Comparison of ENCODE assay signal across 8 cellular contexts in the genomic region with DNA sequence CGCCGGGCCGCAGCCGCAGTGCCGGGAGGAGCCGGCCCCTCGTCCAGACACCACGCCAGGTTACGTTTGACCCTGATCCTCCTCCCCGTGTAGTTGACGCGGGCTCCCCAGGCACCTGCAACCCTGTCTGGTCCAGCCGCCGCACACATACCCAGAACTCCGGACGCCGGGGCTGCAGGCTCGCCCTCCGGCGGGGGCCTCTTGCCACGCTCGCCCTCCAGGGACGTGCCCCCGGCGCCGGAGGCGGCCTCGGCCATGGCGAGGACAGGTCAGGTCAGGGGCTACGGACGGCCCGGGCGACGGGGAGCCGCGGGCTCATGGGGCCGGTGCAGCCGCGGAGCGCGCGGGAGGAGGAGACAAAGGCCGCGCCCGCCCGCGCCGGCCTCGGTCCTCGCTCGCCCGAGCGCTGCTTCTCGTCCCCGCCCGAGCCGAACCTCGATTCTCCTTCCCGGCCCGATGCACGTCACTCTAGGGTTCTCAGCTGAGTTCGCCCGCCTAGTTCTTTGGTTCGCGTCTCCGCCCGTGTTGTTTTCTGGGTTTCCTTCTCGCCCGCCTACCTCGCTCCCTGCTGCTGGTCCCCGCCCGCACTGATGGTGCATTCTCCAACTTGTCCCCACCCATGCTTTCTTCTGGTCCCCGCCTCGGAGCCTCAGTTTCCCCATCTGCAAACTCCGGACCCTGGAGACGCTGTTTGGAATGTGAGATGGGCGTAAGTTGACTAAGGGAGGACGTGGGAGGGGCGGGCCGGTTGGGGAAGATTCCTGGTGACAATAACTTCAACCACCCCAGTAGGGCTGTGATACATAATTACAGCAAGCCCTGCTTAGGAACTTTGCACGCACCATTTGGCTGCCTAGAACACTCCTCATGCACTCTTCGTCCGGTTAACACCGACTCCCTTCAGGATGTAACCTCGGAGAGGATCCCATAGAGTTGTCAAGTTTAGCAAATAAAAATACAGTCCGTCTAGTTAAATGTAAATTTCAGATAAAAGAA. TPM values are rescaled to one million over a fixed set of nuclear protein-coding genes. Genes with fewer than 3 reads are reported as not detected.
A peak's percentile ranks its signal among the peaks of the same experiment; 100 is the strongest.
DNase-seq lines count a peak whose midpoint lies in the region; ATAC-seq and TF ChIP-seq lines count a peak whose summit lies in the region.

A gene with protein sequence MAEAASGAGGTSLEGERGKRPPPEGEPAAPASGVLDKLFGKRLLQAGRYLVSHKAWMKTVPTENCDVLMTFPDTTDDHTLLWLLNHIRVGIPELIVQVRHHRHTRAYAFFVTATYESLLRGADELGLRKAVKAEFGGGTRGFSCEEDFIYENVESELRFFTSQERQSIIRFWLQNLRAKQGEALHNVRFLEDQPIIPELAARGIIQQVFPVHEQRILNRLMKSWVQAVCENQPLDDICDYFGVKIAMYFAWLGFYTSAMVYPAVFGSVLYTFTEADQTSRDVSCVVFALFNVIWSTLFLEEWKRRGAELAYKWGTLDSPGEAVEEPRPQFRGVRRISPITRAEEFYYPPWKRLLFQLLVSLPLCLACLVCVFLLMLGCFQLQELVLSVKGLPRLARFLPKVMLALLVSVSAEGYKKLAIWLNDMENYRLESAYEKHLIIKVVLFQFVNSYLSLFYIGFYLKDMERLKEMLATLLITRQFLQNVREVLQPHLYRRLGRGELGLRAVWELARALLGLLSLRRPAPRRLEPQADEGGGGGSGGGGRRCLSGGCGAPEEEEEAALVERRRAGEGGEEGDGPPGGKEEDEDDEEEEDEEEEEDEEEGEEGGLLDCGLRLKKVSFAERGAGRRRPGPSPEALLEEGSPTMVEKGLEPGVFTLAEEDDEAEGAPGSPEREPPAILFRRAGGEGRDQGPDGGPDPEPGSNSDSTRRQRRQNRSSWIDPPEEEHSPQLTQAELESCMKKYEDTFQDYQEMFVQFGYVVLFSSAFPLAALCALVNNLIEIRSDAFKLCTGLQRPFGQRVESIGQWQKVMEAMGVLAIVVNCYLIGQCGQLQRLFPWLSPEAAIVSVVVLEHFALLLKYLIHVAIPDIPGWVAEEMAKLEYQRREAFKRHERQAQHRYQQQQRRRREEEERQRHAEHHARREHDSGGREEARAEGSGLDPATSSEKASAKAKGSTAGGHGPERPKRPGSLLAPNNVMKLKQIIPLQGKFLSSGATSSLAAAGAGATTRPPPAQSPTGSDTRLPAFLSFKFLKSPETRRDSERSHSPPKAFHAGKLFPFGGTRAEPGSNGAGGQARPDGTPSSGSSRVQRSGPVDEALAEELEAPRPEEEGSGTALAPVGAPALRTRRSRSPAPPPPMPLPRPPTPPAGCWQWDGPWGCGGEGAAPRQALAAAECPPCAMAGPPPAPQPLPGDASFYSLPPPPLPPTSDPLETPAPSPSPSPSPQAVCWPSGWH (minus strand): TSS at position 442 of the 996 bp plus-strand sequence. CDS start 185 bp downstream, at position 257.

- H3K36me3 Mint-ChIP-seq in WTC11 = peaks cover 11% of the 10 kb centered on the region

- TF ChIP-seq CTCF in GM12865 (IDR thresholded peaks at IDR 0.05; ENCODE audit: insufficient read depth, low read depth, low read length, missing control alignments) (no peak), WTC11 (IDR thresholded peaks at IDR 0.05) (no peak)

- peak within 1 kb of the TSS; percentile 62 for H3K27ac ChIP-seq in caudate nucleus (ENCODE audit: low read depth, low read length)

- H3K4me3 ChIP-seq in GM12865 (ENCODE audit: low read depth, low read length) = peak within 1 kb of the TSS; percentile 69

- peaks cover 5% of the 10 kb centered on the region for H3K9me3 Mint-ChIP-seq in WTC11

- DNase-seq in GM12865 (ENCODE audit: low read depth) (peak; percentile 99), NCI-H345 (lab: John Stamatoyannopoulos, UW) (peak; percentile 94), WTC11 (ENCODE audit: low spot score) (peak; percentile 98), caudate nucleus (lab: John Stamatoyannopoulos, UW) (peak in 60 of 61 donors; percentile 71 to 97 (median 92)), inferior parietal cortex (ENCODE audit: extremely low spot score) (peak; percentile 98), smooth muscle cell of the brain vasculature (ENCODE audit: low read depth, low spot score) (peak; percentile 94)

- H3K27me3 Mint-ChIP-seq in WTC11 (ENCODE audit: low read depth) = peaks cover 5% of the 10 kb centered on the region

- H3K27ac Mint-ChIP-seq in WTC11 = no peak within 1 kb of the TSS; the same call in 1 of the 2 replicates

- POLR2A ChIA-PET in WTC11 (lab: Charles Lee) = interaction anchor here (0.6 to 1.9 kb wide), 7 partner anchors 10 to 162 kb away, joined by 3 to 5 read pairs (median 3); a partner anchor contains a TSS

- ATAC-seq in HG03097 (IDR thresholded peaks at IDR 0.05; ENCODE audit: low FRiP score, unreplicated experiment) (peak; percentile 50), WTC11 (peak; percentile 35), HG03469 (IDR thresholded peaks at IDR 0.05; ENCODE audit: unreplicated experiment) (no peak)

- CTCF ChIA-PET in WTC11 (lab: Charles Lee) = interaction anchor here (0.7 to 3.7 kb wide), 12 partner anchors 8 to 57 kb away, joined by 3 to 27 read pairs (median 6); a partner anchor contains a TSS

- peak within 1 kb of the TSS; percentile 99 for H3K4me3 Mint-ChIP-seq in WTC11

- H3K4me1 Mint-ChIP-seq in WTC11 = peaks cover 39% of the 10 kb centered on the region

TF ChIP-seq in WTC11, 78 proteins besides CTCF, POLR2A, EP300 and RAD21 (continues in another document):
- TF ChIP-seq ATF1 (CRISPR knock-in tag; IDR thresholded peaks at IDR 0.05) = peak; percentile 80; the same call in 1 of the 2 replicates
- TF ChIP-seq CREM (CRISPR knock-in tag; IDR thresholded peaks at IDR 0.05) = peak; percentile 62; the same call in 1 of the 2 replicates
- TF ChIP-seq, protein P1, sequence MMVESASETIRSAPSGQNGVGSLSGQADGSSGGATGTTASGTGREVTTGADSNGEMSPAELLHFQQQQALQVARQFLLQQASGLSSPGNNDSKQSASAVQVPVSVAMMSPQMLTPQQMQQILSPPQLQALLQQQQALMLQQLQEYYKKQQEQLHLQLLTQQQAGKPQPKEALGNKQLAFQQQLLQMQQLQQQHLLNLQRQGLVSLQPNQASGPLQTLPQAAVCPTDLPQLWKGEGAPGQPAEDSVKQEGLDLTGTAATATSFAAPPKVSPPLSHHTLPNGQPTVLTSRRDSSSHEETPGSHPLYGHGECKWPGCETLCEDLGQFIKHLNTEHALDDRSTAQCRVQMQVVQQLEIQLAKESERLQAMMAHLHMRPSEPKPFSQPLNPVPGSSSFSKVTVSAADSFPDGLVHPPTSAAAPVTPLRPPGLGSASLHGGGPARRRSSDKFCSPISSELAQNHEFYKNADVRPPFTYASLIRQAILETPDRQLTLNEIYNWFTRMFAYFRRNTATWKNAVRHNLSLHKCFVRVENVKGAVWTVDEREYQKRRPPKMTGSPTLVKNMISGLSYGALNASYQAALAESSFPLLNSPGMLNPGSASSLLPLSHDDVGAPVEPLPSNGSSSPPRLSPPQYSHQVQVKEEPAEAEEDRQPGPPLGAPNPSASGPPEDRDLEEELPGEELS (CRISPR knock-in tag; IDR thresholded peaks at IDR 0.05) = peak; percentile 86
- TF ChIP-seq ZNF263 (CRISPR knock-in tag; IDR thresholded peaks at IDR 0.05; ENCODE audit: low read depth) = peak; percentile 46; the same call in 1 of the 2 replicates
- TF ChIP-seq, protein P2, sequence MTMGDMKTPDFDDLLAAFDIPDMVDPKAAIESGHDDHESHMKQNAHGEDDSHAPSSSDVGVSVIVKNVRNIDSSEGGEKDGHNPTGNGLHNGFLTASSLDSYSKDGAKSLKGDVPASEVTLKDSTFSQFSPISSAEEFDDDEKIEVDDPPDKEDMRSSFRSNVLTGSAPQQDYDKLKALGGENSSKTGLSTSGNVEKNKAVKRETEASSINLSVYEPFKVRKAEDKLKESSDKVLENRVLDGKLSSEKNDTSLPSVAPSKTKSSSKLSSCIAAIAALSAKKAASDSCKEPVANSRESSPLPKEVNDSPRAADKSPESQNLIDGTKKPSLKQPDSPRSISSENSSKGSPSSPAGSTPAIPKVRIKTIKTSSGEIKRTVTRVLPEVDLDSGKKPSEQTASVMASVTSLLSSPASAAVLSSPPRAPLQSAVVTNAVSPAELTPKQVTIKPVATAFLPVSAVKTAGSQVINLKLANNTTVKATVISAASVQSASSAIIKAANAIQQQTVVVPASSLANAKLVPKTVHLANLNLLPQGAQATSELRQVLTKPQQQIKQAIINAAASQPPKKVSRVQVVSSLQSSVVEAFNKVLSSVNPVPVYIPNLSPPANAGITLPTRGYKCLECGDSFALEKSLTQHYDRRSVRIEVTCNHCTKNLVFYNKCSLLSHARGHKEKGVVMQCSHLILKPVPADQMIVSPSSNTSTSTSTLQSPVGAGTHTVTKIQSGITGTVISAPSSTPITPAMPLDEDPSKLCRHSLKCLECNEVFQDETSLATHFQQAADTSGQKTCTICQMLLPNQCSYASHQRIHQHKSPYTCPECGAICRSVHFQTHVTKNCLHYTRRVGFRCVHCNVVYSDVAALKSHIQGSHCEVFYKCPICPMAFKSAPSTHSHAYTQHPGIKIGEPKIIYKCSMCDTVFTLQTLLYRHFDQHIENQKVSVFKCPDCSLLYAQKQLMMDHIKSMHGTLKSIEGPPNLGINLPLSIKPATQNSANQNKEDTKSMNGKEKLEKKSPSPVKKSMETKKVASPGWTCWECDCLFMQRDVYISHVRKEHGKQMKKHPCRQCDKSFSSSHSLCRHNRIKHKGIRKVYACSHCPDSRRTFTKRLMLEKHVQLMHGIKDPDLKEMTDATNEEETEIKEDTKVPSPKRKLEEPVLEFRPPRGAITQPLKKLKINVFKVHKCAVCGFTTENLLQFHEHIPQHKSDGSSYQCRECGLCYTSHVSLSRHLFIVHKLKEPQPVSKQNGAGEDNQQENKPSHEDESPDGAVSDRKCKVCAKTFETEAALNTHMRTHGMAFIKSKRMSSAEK (CRISPR knock-in tag; IDR thresholded peaks at IDR 0.05; ENCODE audit: borderline replicate concordance) = no peak
- 0 out of 2 replicates have a peak, but pooled peaks have one; percentile 72 for TF ChIP-seq SMAD3 (CRISPR knock-in tag; IDR thresholded peaks at IDR 0.05; ENCODE audit: borderline replicate concordance)
- TF ChIP-seq ZNF423 (CRISPR knock-in tag; IDR thresholded peaks at IDR 0.05) = no peak
- no peak for TF ChIP-seq ZNF671 (CRISPR knock-in tag; IDR thresholded peaks at IDR 0.05)

RNA-seq across cellular contexts. Expression of the gene that starts here (rescaled TPM):
- total RNA-seq in WTC11 (2021) = 30.5 to 35.4 TPM (median 32.6 TPM) in 3 replicates
